Comparison of ENCODE assay signal across 13 cellular contexts in genomic region chr9:123434619-123435240, GRCh38.
DNase-seq lines count a peak whose midpoint lies in the region; ATAC-seq, FAIRE-seq and TF ChIP-seq lines count a peak whose summit lies in the region.
"Had no signal": no experiment of that assay in that cellular context is flagged by ENCODE, and none has a peak within 500 bp of the region (broad histone marks: within the 10 kb centered on the region; RNA-seq: fewer than 3 reads in every experiment).

No MANE protein-coding gene starts in this region.

- POLR2A ChIA-PET in HCT116 (lab: Charles Lee) = no interaction called here

- BruUV-seq in HCT116 (replicated peaks; lab: Mats Ljungman, UMichigan) = no TSS peak

- no peak overlapping the region for H2AFZ ChIP-seq in HCT116 (ENCODE audit: low read depth, low read length, poor library complexity, severe bottlenecking)

- DNase-seq in AG08395 (ENCODE audit: low spot score) = peak; percentile 20
- DNase-seq in HCT116 (ENCODE audit: low read depth, low spot score) = no peak
- DNase-seq in amniotic epithelial cell (ENCODE audit: low read depth) = peak; percentile 3
- DNase-seq in left colon = no peak
- DNase-seq in GM12892 (ENCODE audit: insufficient read length) = no peak
- no peak for DNase-seq in mucosa of gallbladder (ENCODE audit: low spot score)
- no peak for DNase-seq in activated CD8-positive, alpha-beta memory T cell treated with anti-CD3 and anti-CD28 coated beads for 24 hours
- no peak for DNase-seq in NCI-H226
- DNase-seq: CD4-positive, alpha-beta memory T cell; HCEC 1CT; NCI-H2081 treated with DMSO at 0.1 percent for 48 hours had no signal

- no peaks in the 10 kb centered on the region for H4K20me1 ChIP-seq in HCT116 (ENCODE audit: insufficient read depth)

- TF ChIP-seq CTCF in HCT116 (IDR thresholded peaks at IDR 0.05 in 2 of 3, conservative IDR thresholded peaks at IDR 0.05 in 1 of 3; ENCODE audit: borderline replicate concordance in 1 of 3, insufficient read depth in 1 of 3, low read depth in 2 of 3, low read length in 2 of 3) = peak in 2 of 3 experiments; percentile 31 to 37; a peak in 3 of 6 replicates

- no peaks in the 10 kb centered on the region for H3K79me2 ChIP-seq in HCT116 (ENCODE audit: insufficient read depth, low read length)

- no peak for TF ChIP-seq RAD21 in HCT116 (IDR thresholded peaks at IDR 0.05; ENCODE audit: low read depth)

- no peak overlapping the region for H3K4me2 ChIP-seq in HCT116 (ENCODE audit: low read length)

- no peak for TF ChIP-seq POLR2A in HCT116 (IDR thresholded peaks at IDR 0.05; ENCODE audit: borderline replicate concordance, extremely low read depth, insufficient read depth, insufficient read length)
- TF ChIP-seq POLR2A in GM12892 (IDR thresholded peaks at IDR 0.05; ENCODE audit: low read depth, low read length) = no peak

- intact Hi-C loops in HCT116 (cut with micrococcal nuclease) (no loop called here), left colon (cut with DNase I, micrococcal nuclease) (no loop called here)

- RAD21 ChIA-PET in HCT116 (lab: Charles Lee; ENCODE audit: low non-redundant PET in 1 of 2, low total read pairs in 2 of 2, uncharacterized antibody in 2 of 2, unreplicated experiment in 2 of 2) = no interaction called here

- H3K9ac ChIP-seq in HCT116 (ENCODE audit: low read length) = no peak overlapping the region

- H3K9me3 ChIP-seq in HCT116 (ENCODE audit: control insufficient read depth in 1 of 2, insufficient read depth in 1 of 2, low read depth in 1 of 2, low read length in 2 of 2) = no peaks in the 10 kb centered on the region

- no peaks in the 10 kb centered on the region for H3K36me3 ChIP-seq in HCT116 (ENCODE audit: control insufficient read depth in 1 of 2, insufficient read depth in 2 of 2, low read length in 2 of 2)

- CTCF ChIA-PET in HCT116 (lab: Charles Lee) = no interaction called here

- peaks cover 2 to 6% of the 10 kb centered on the region in 2 experiments; a peak in 2 of 4 replicates for H3K4me1 ChIP-seq in HCT116 (ENCODE audit: control insufficient read depth in 1 of 2, insufficient read depth in 2 of 2, low read length in 2 of 2)

- ATAC-seq in HCT116 = peak; percentile 95
- ATAC-seq in left colon = peak; percentile 25

- H3K27ac ChIP-seq in HCT116 (ENCODE audit: low read depth, low read length) = no peak overlapping the region
- H3K27ac ChIP-seq: epithelial cell of prostate had no signal

- no peak for FAIRE-seq in GM12892 (lab: Jason Lieb, UNC)
- FAIRE-seq: GM19239 had no signal

- H3K9me2 ChIP-seq in HCT116 (ENCODE audit: insufficient read depth) = no peaks in the 10 kb centered on the region

- no peaks in the 10 kb centered on the region for H3K27me3 ChIP-seq in HCT116 (ENCODE audit: insufficient read depth, low read length)

- H3K4me3 ChIP-seq in HCT116 (replicated peaks in 1 of 2; ENCODE audit: low read depth in 1 of 2, low read length in 2 of 2) = no peak overlapping the region

TF ChIP-seq in HCT116, 20 proteins besides CTCF, POLR2A, EP300 and RAD21:
- no peak for TF ChIP-seq CEBPB (IDR thresholded peaks at IDR 0.05; ENCODE audit: low read depth)
- TF ChIP-seq ZNF274 (IDR thresholded peaks at IDR 0.05; ENCODE audit: low read depth, low read length) = no peak
- TF ChIP-seq SIN3A (IDR thresholded peaks at IDR 0.05; ENCODE audit: low read depth) = no peak
TF ChIP-seq in HCT116: peak in this region for 0.

Comparison
In these comparisons a context has a peak if more than half of its experiments do, and no peak if none do; other contexts are left out.
1. DNase-seq: peak in AG08395 (single experiment) and amniotic epithelial cell (single experiment); none in HCT116 (single experiment), left colon (0 of 2), GM12892 (single experiment), mucosa of gallbladder (single experiment), activated CD8-positive, alpha-beta memory T cell treated with anti-CD3 and anti-CD28 coated beads for 24 hours (single experiment) and NCI-H226 (single experiment).